In the genomic region with DNA sequence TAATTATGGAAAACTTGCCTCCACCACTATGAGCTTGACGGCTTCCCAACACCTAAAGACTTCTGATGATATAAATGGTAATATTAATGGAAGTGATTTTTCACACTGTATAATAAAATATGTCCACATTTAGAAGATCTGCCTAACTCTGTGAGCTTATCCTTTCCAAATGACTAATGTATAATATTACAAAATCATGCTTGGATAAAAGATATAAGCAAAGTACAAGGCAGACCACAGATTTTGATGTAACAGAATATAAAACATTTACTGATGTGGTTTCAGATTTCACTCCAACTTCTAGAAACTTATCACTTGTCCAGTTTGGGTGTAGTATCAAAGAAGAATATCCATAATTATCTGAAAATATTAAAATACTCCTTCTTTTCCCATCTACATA, we compare ENCODE assay signal across 24 cellular contexts. TPM values are rescaled to one million over a fixed set of nuclear protein-coding genes. Genes with fewer than 3 reads are reported as not detected.
DNase-seq lines count a peak whose midpoint lies in the region; ATAC-seq, FAIRE-seq and TF ChIP-seq lines count a peak whose summit lies in the region.
"Had no signal": no experiment of that assay in that cellular context is flagged by ENCODE, and none has a peak within 500 bp of the region (broad histone marks: within the 10 kb centered on the region; RNA-seq: fewer than 3 reads in every experiment).

No MANE protein-coding gene starts in this region.

- WGBS in upper lobe of left lung, 2 donors: 83 to 86% methylated on average over 1 of the region's 1 CpG

- H3K9me3 ChIP-seq in astrocyte (ENCODE audit: insufficient read depth, low read depth, low read length) (no peaks in the 10 kb centered on the region), upper lobe of left lung (no peaks in the 10 kb centered on the region)
- H3K9me3 ChIP-seq: Peyer's patch, thyroid gland had no signal

- no peak for ATAC-seq in upper lobe of left lung (ENCODE audit: low FRiP score in 2 of 2)
- no peak for ATAC-seq in GM21381 (IDR thresholded peaks at IDR 0.05; ENCODE audit: unreplicated experiment)
- ATAC-seq: CD8-positive, alpha-beta T cell; T-helper 17 cell had no signal

- TF ChIP-seq EP300 in upper lobe of left lung (IDR thresholded peaks at IDR 0.05): no peak

- no peak for TF ChIP-seq POLR2A in upper lobe of left lung (IDR thresholded peaks at IDR 0.05)

- no peak overlapping the region for H3K27ac Mint-ChIP-seq in astrocyte (ENCODE audit: unreplicated experiment)
- H3K27ac Mint-ChIP-seq in glutamatergic neuron (ENCODE audit: unreplicated experiment): no peak overlapping the region
- H3K27ac Mint-ChIP-seq: activated T-cell treated with anti-CD3 and anti-CD28 coated beads, Interleukin-2, amount 50 U/mL, for 24 hours; CD8-positive, alpha-beta T cell; endodermal cell; naive B cell; T-helper 17 cell had no signal

- H3K9me3 Mint-ChIP-seq in astrocyte (ENCODE audit: unreplicated experiment) (no peaks in the 10 kb centered on the region), glutamatergic neuron (ENCODE audit: unreplicated experiment) (peaks cover 15% of the 10 kb centered on the region)
- H3K9me3 Mint-ChIP-seq: activated T-cell treated with anti-CD3 and anti-CD28 coated beads, Interleukin-2, amount 50 U/mL, for 24 hours; CD8-positive, alpha-beta T cell; endodermal cell had no signal

- TF ChIP-seq CTCF in astrocyte (IDR thresholded peaks at IDR 0.05; ENCODE audit: insufficient read depth, low read depth, low read length): no peak
- TF ChIP-seq CTCF in upper lobe of left lung (IDR thresholded peaks at IDR 0.05): no peak
- no peak for TF ChIP-seq CTCF in glutamatergic neuron (IDR thresholded peaks at IDR 0.05; ENCODE audit: partially characterized antibody, unreplicated experiment)

- H3K27ac ChIP-seq in astrocyte (ENCODE audit: low read depth, low read length): peak overlapping the region; percentile 31
- H3K27ac ChIP-seq in upper lobe of left lung: peak overlapping the region; percentile 19 to 81 (median 38)
- H3K27ac ChIP-seq: Peyer's patch had no signal

- no peaks in the 10 kb centered on the region for H4K20me1 ChIP-seq in astrocyte (ENCODE audit: insufficient read depth, low read length)

- H3K4me1 ChIP-seq in astrocyte (ENCODE audit: insufficient read depth, low read length) (peaks cover 15% of the 10 kb centered on the region), upper lobe of left lung (peaks cover 38 to 47% (median 44%) of the 10 kb centered on the region in 4 donors)
- H3K4me1 ChIP-seq: Peyer's patch had no signal

- H3K4me3 ChIP-seq in astrocyte (ENCODE audit: insufficient read depth, low read depth, low read length) (no peak overlapping the region), upper lobe of left lung (no peak overlapping the region)
- H3K4me3 ChIP-seq: Peyer's patch, thyroid gland had no signal

- H3K4me1 Mint-ChIP-seq in astrocyte (ENCODE audit: low read depth, unreplicated experiment) (peaks cover 53% of the 10 kb centered on the region), glutamatergic neuron (ENCODE audit: low read depth, unreplicated experiment) (peaks cover 67% of the 10 kb centered on the region)
- H3K4me1 Mint-ChIP-seq: naive B cell, T-helper 17 cell had no signal

- H3K27me3 ChIP-seq in astrocyte (ENCODE audit: insufficient read depth, low read length): peaks cover 19% of the 10 kb centered on the region
- no peaks in the 10 kb centered on the region for H3K27me3 ChIP-seq in upper lobe of left lung
- H3K27me3 ChIP-seq: Peyer's patch, thyroid gland had no signal

- H3K36me3 Mint-ChIP-seq in astrocyte (ENCODE audit: low read depth, unreplicated experiment): no peaks in the 10 kb centered on the region
- no peaks in the 10 kb centered on the region for H3K36me3 Mint-ChIP-seq in glutamatergic neuron (ENCODE audit: unreplicated experiment)
- H3K36me3 Mint-ChIP-seq: CD8-positive, alpha-beta T cell; naive B cell had no signal

- no peak overlapping the region for H3K4me3 Mint-ChIP-seq in astrocyte (ENCODE audit: unreplicated experiment)
- no peak overlapping the region for H3K4me3 Mint-ChIP-seq in glutamatergic neuron (ENCODE audit: unreplicated experiment)
- H3K4me3 Mint-ChIP-seq: activated T-cell treated with anti-CD3 and anti-CD28 coated beads, Interleukin-2, amount 50 U/mL, for 24 hours; CD8-positive, alpha-beta T cell; endodermal cell; naive B cell; T-helper 17 cell had no signal

- no peak for FAIRE-seq in astrocyte (lab: Jason Lieb, UNC)
- FAIRE-seq: G401.6 had no signal

- no peaks in the 10 kb centered on the region for H3K36me3 ChIP-seq in astrocyte (ENCODE audit: insufficient read depth, low read length)
- H3K36me3 ChIP-seq in upper lobe of left lung: no peaks in the 10 kb centered on the region
- H3K36me3 ChIP-seq: Peyer's patch, thyroid gland had no signal

- H3K4me2 ChIP-seq in astrocyte (ENCODE audit: low read length): peak overlapping the region; percentile 78

- H3K9ac ChIP-seq in astrocyte (ENCODE audit: low read length): peak overlapping the region; percentile 31

- H3K27me3 Mint-ChIP-seq in astrocyte (ENCODE audit: low read depth, unreplicated experiment) (peaks cover 4% of the 10 kb centered on the region), glutamatergic neuron (ENCODE audit: unreplicated experiment) (peaks cover 7% of the 10 kb centered on the region)

- no peak overlapping the region for H2AFZ ChIP-seq in astrocyte (ENCODE audit: low read depth, low read length)

- no peaks in the 10 kb centered on the region for H3K79me2 ChIP-seq in astrocyte (ENCODE audit: insufficient read depth, low read length)

- DNase-seq in LHCN-M2 (ENCODE audit: low read depth) (peak; percentile 48), astrocyte (ENCODE audit: low read depth) (peak; percentile 16), iris pigment epithelial cell (ENCODE audit: low read depth) (peak; percentile 26), upper lobe of left lung (no peak), glutamatergic neuron (no peak), T-helper 2 cell (no peak)
- DNase-seq: activated CD4-positive, alpha-beta T cell treated with anti-CD3 and anti-CD28 coated beads for 48 hours; activated T-cell treated with anti-CD3 and anti-CD28 coated beads, Interleukin-2, amount 50 U/mL, for 24 hours; CD8-positive, alpha-beta T cell; cortex of kidney; DMS153; endodermal cell; head of caudate nucleus; MM.1S; naive B cell; NCI-H1436; NCI-H524; Peyer's patch; stimulated activated CD4-positive, alpha-beta T cell treated with anti-CD3 and anti-CD28 coated beads, Interleukin-4, amount 100 ng/mL, for 24 hours; stimulated activated naive CD4-positive, alpha-beta T cell treated with Interleukin-2 at 50 U/mL for 16 hours; T-helper 17 cell had no signal

RNA-seq across cellular contexts. Expression of gene GALNT18, which starts 36.9 kb away (rescaled TPM):
- 4.0 and 5.1 TPM in 2 replicates for total RNA-seq in LHCN-M2 (2014; rRNA removed)
- polyA plus RNA-seq in LHCN-M2 (2012): 4.8 TPM
- 6.5 and 7.0 TPM in 2 replicates for total RNA-seq in astrocyte
- 100 to 1,000 TPM in 1 of 6 donors, 10 to 100 TPM in 5; 48.2 to 115 (median 61.8) TPM for total RNA-seq in upper lobe of left lung
- total RNA-seq in glutamatergic neuron (ENCODE audit: unreplicated experiment): 76.9 TPM
- total RNA-seq: CD8-positive, alpha-beta T cell; T-helper 17 cell had no signal

Comparison
In these comparisons a context has a peak if more than half of its experiments do, and no peak if none do; other contexts are left out.
1. DNase-seq: peak in LHCN-M2 (single experiment), astrocyte (single experiment) and iris pigment epithelial cell (single experiment); none in upper lobe of left lung (0 of 2), glutamatergic neuron (single experiment) and T-helper 2 cell (0 of 5).